Comparison of ENCODE assay signal across 22 cellular contexts in genomic region chr9:120505186-120505585, GRCh38.
A peak's percentile ranks its signal among the peaks of the same experiment; 100 is the strongest.
DNase-seq lines count a peak whose midpoint lies in the region; ATAC-seq, FAIRE-seq and TF ChIP-seq lines count a peak whose summit lies in the region.
"Had no signal": no experiment of that assay in that cellular context is flagged by ENCODE, and none has a peak within 500 bp of the region (broad histone marks: within the 10 kb centered on the region; RNA-seq: fewer than 3 reads in every experiment).

No MANE protein-coding gene starts in this region.

- H3K27ac ChIP-seq in liver (ENCODE audit: low read depth in 1 of 2, low read length in 2 of 2) (no peak overlapping the region), HepG2 (ENCODE audit: extremely low read length, insufficient read depth, low read length) (no peak overlapping the region)
- H3K27ac ChIP-seq: gastroesophageal sphincter, KMS-11, neutrophil had no signal

- H3K4me3 Mint-ChIP-seq in activated T-helper 17 cell treated with anti-CD3 and anti-CD28 coated beads, Interleukin-2, amount 50 U/mL, for 72 hours: no peak overlapping the region
- no peak overlapping the region for H3K4me3 Mint-ChIP-seq in activated T-helper 1 cell treated with anti-CD3 and anti-CD28 coated beads, Interleukin-12 subunit alpha, Interleukin-12 subunit beta, Interleukin-2, Interleukin-4 antibody, amounts not matched to agents 30 ng/mL and 10 ng/mL and 1 ng/mL, durations not matched to agents 14 hours and 24 hours and 36 hours
- H3K4me3 Mint-ChIP-seq: B cell had no signal

- TF ChIP-seq CTCF in liver (IDR thresholded peaks at IDR 0.05; ENCODE audit: low read depth, low read length, missing input control) (peak; percentile 39), HepG2 (CRISPR knock-in tag; IDR thresholded peaks at IDR 0.05) (no peak), fibroblast of the aortic adventitia (IDR thresholded peaks at IDR 0.05; ENCODE audit: insufficient read depth, low read length) (peak; percentile 23)

- DNase-seq in HepG2 (ENCODE audit: low spot score) (no peak), fibroblast of the aortic adventitia (ENCODE audit: low read depth) (peak; percentile 34), NCI-H510A treated with DMSO at 0.1 percent for 48 hours (lab: John Stamatoyannopoulos, UW) (no peak)
- no peak for DNase-seq in activated T-helper 1 cell treated with anti-CD3 and anti-CD28 coated beads, Interleukin-12 subunit alpha, Interleukin-12 subunit beta, Interleukin-2, Interleukin-4 antibody, amounts not matched to agents 30 ng/mL and 10 ng/mL and 1 ng/mL, durations not matched to agents 14 hours and 24 hours and 36 hours (ENCODE audit: low spot score)
- DNase-seq: activated CD4-positive, alpha-beta T cell treated with anti-CD3 and anti-CD28 coated beads for 48 hours; activated gamma-delta T cell treated with Interleukin-2 at 50 U/mL for 16 hours; anterior cingulate cortex; Caco-2; left cardiac atrium; mucosa of descending colon; NCI-H187 treated with DMSO at 0.1 percent for 48 hours; NCI-H446; stimulated activated CD4-positive, alpha-beta T cell treated with anti-CD3 and anti-CD28 coated beads, Interleukin-12 subunit alpha, Interleukin-12 subunit beta, amount 100 ng/mL, for 4 hours had no signal

- no peak overlapping the region for H3K4me2 ChIP-seq in HepG2 (ENCODE audit: low read depth, low read length)
- H3K4me2 ChIP-seq: KMS-11 had no signal

- CTCF ChIA-PET in HepG2 (lab: Yijun Ruan, JAX; ENCODE audit: low intra/inter-chr PET ratio, low total read pairs): no interaction called here

- TF ChIP-seq EP300 in HepG2 (IDR thresholded peaks at IDR 0.05; ENCODE audit: low read depth in 2 of 2, low read length in 2 of 2) (no peak), HepG2 (CRISPR knock-in tag; IDR thresholded peaks at IDR 0.05; ENCODE audit: borderline replicate concordance) (no peak)

- POLR2A ChIA-PET in HepG2 (lab: Yijun Ruan, JAX): no interaction called here

- H3K9me3 Mint-ChIP-seq in activated T-helper 17 cell treated with anti-CD3 and anti-CD28 coated beads, Interleukin-2, amount 50 U/mL, for 72 hours: no peaks in the 10 kb centered on the region
- H3K9me3 Mint-ChIP-seq in activated T-helper 1 cell treated with anti-CD3 and anti-CD28 coated beads, Interleukin-12 subunit alpha, Interleukin-12 subunit beta, Interleukin-2, Interleukin-4 antibody, amounts not matched to agents 30 ng/mL and 10 ng/mL and 1 ng/mL, durations not matched to agents 14 hours and 24 hours and 36 hours: peaks cover 4% of the 10 kb centered on the region

- no peaks in the 10 kb centered on the region for H3K9me3 ChIP-seq in liver (ENCODE audit: control insufficient read depth in 4 of 4, low read length in 3 of 4)
- H3K9me3 ChIP-seq in HepG2 (ENCODE audit: low read length): no peaks in the 10 kb centered on the region
- H3K9me3 ChIP-seq: Caco-2, neutrophil had no signal

- no peaks in the 10 kb centered on the region for H4K20me1 ChIP-seq in HepG2 (ENCODE audit: insufficient read depth, low read length)

- intact Hi-C loops in HepG2 (cut with micrococcal nuclease; ENCODE audit: unreplicated experiment): no loop called here
- intact Hi-C loops in activated T-helper 1 cell treated with anti-CD3 and anti-CD28 coated beads, Interleukin-12 subunit alpha, Interleukin-12 subunit beta, Interleukin-2, Interleukin-4 antibody, amounts not matched to agents 30 ng/mL and 10 ng/mL and 1 ng/mL, durations not matched to agents 14 hours and 24 hours and 36 hours (cut with micrococcal nuclease): no loop called here

- no peak overlapping the region for H3K4me3 ChIP-seq in liver (ENCODE audit: low read depth in 1 of 3, low read length in 3 of 3)
- no peak overlapping the region for H3K4me3 ChIP-seq in HepG2 (replicated peaks in 1 of 3; ENCODE audit: insufficient read depth in 1 of 3, low read depth in 2 of 3, low read length in 3 of 3)
- no peak overlapping the region for H3K4me3 ChIP-seq in fibroblast of the aortic adventitia (ENCODE audit: low read depth, low read length)
- H3K4me3 ChIP-seq: gastroesophageal sphincter, mucosa of descending colon had no signal

- peaks cover 0 to 3% (median 0%) of the 10 kb centered on the region in 4 donors for H3K4me1 ChIP-seq in liver (ENCODE audit: control insufficient read depth in 4 of 4, insufficient read depth in 4 of 4, low read length in 3 of 4)
- no peaks in the 10 kb centered on the region for H3K4me1 ChIP-seq in HepG2 (ENCODE audit: insufficient read depth, low read length)
- H3K4me1 ChIP-seq: Caco-2, gastroesophageal sphincter had no signal

- 59% methylated on average over 4 of the region's 4 CpGs for WGBS in liver
- over 99% methylated on average over 4 of the region's 4 CpGs for WGBS in HepG2 (ENCODE audit: low lambda C conversion rate)

- BruUV-seq in HepG2 (replicated peaks; lab: Mats Ljungman, UMichigan): no TSS peak

- in situ Hi-C loops in HepG2 (cut with HindIII; ENCODE audit: extremely low pct_ligation_motif_present, low pct_unique_long_range_greater_than_20kb): no loop called here

- no peaks in the 10 kb centered on the region for H3K79me2 ChIP-seq in HepG2 (ENCODE audit: insufficient read depth, low read length)

- H3K27me3 ChIP-seq in liver (ENCODE audit: control insufficient read depth in 4 of 4, insufficient read depth in 4 of 4, low read length in 3 of 4): no peaks in the 10 kb centered on the region
- H3K27me3 ChIP-seq in HepG2 (ENCODE audit: control insufficient read depth in 1 of 2, insufficient read depth in 2 of 2, low read length in 2 of 2): no peaks in the 10 kb centered on the region
- H3K27me3 ChIP-seq: gastroesophageal sphincter, neutrophil had no signal

- no peaks in the 10 kb centered on the region for H3K27me3 Mint-ChIP-seq in activated T-helper 17 cell treated with anti-CD3 and anti-CD28 coated beads, Interleukin-2, amount 50 U/mL, for 72 hours
- H3K27me3 Mint-ChIP-seq in activated T-helper 1 cell treated with anti-CD3 and anti-CD28 coated beads, Interleukin-12 subunit alpha, Interleukin-12 subunit beta, Interleukin-2, Interleukin-4 antibody, amounts not matched to agents 30 ng/mL and 10 ng/mL and 1 ng/mL, durations not matched to agents 14 hours and 24 hours and 36 hours (ENCODE audit: insufficient read depth): no peaks in the 10 kb centered on the region
- H3K27me3 Mint-ChIP-seq: B cell had no signal

- FAIRE-seq in HepG2 (lab: Jason Lieb, UNC): no peak
- FAIRE-seq: colon, TTC549 had no signal

- H3K36me3 ChIP-seq in liver (ENCODE audit: control insufficient read depth in 4 of 4, insufficient read depth in 3 of 4, low read depth in 1 of 4, low read length in 3 of 4): peaks cover 3 to 14% (median 10%) of the 10 kb centered on the region in 4 donors
- peaks cover 26 to 66% of the 10 kb centered on the region in 2 experiments for H3K36me3 ChIP-seq in HepG2 (replicated peaks in 1 of 2; ENCODE audit: control insufficient read depth in 1 of 2, insufficient read depth in 2 of 2, low read length in 2 of 2)

- H3K36me3 Mint-ChIP-seq in activated T-helper 17 cell treated with anti-CD3 and anti-CD28 coated beads, Interleukin-2, amount 50 U/mL, for 72 hours (ENCODE audit: low read depth): peaks cover 84% of the 10 kb centered on the region
- peaks cover 46% of the 10 kb centered on the region for H3K36me3 Mint-ChIP-seq in activated T-helper 1 cell treated with anti-CD3 and anti-CD28 coated beads, Interleukin-12 subunit alpha, Interleukin-12 subunit beta, Interleukin-2, Interleukin-4 antibody, amounts not matched to agents 30 ng/mL and 10 ng/mL and 1 ng/mL, durations not matched to agents 14 hours and 24 hours and 36 hours (ENCODE audit: low read depth)

- H3K9ac ChIP-seq in liver (ENCODE audit: low read depth in 1 of 2, low read length in 2 of 2): no peak overlapping the region
- no peak overlapping the region for H3K9ac ChIP-seq in HepG2 (ENCODE audit: insufficient read depth, low read depth, low read length)
- H3K9ac ChIP-seq: KMS-11 had no signal

- TF ChIP-seq POLR2A in HepG2 (IDR thresholded peaks at IDR 0.05; ENCODE audit: insufficient read depth in 1 of 2, low read depth in 2 of 2, low read length in 2 of 2): no peak

- peaks cover 17% of the 10 kb centered on the region for H3K4me1 Mint-ChIP-seq in activated T-helper 17 cell treated with anti-CD3 and anti-CD28 coated beads, Interleukin-2, amount 50 U/mL, for 72 hours
- peaks cover 14% of the 10 kb centered on the region for H3K4me1 Mint-ChIP-seq in activated T-helper 1 cell treated with anti-CD3 and anti-CD28 coated beads, Interleukin-12 subunit alpha, Interleukin-12 subunit beta, Interleukin-2, Interleukin-4 antibody, amounts not matched to agents 30 ng/mL and 10 ng/mL and 1 ng/mL, durations not matched to agents 14 hours and 24 hours and 36 hours (ENCODE audit: low read depth)
- H3K4me1 Mint-ChIP-seq: B cell had no signal

- TF ChIP-seq RAD21 in liver (IDR thresholded peaks at IDR 0.05) (peak; percentile 75 to 78), HepG2 (CRISPR knock-in tag; IDR thresholded peaks at IDR 0.05) (no peak)

- H2AFZ ChIP-seq in HepG2 (ENCODE audit: low read length): no peak overlapping the region

- no peak for ATAC-seq in HepG2
- ATAC-seq in activated T-helper 17 cell treated with anti-CD3 and anti-CD28 coated beads, Interleukin-2, amount 50 U/mL, for 72 hours (replicated peaks): peak; percentile 16
- ATAC-seq in GM21528 (IDR thresholded peaks at IDR 0.05; ENCODE audit: low FRiP score, unreplicated experiment): no peak
- ATAC-seq: gastroesophageal sphincter, mucosa of descending colon had no signal

- peak overlapping the region; percentile 49 for H3K27ac Mint-ChIP-seq in activated T-helper 17 cell treated with anti-CD3 and anti-CD28 coated beads, Interleukin-2, amount 50 U/mL, for 72 hours
- H3K27ac Mint-ChIP-seq in activated T-helper 1 cell treated with anti-CD3 and anti-CD28 coated beads, Interleukin-12 subunit alpha, Interleukin-12 subunit beta, Interleukin-2, Interleukin-4 antibody, amounts not matched to agents 30 ng/mL and 10 ng/mL and 1 ng/mL, durations not matched to agents 14 hours and 24 hours and 36 hours: no peak overlapping the region
- H3K27ac Mint-ChIP-seq: B cell had no signal

TF ChIP-seq in liver, 16 proteins besides CTCF, POLR2A, EP300 and RAD21:
- TF ChIP-seq RXRA (IDR thresholded peaks at IDR 0.05) (peak; percentile 11 to 32), HNF4G (IDR thresholded peaks at IDR 0.05) (no peak), HNF4A (conservative IDR thresholded peaks at IDR 0.05) (peak; percentile 8 to 52)
TF ChIP-seq in liver: peak in this region for 2.

TF ChIP-seq in HepG2, 621 proteins besides CTCF, POLR2A, EP300 and RAD21 (continues in another document):
- TF ChIP-seq, protein P1, sequence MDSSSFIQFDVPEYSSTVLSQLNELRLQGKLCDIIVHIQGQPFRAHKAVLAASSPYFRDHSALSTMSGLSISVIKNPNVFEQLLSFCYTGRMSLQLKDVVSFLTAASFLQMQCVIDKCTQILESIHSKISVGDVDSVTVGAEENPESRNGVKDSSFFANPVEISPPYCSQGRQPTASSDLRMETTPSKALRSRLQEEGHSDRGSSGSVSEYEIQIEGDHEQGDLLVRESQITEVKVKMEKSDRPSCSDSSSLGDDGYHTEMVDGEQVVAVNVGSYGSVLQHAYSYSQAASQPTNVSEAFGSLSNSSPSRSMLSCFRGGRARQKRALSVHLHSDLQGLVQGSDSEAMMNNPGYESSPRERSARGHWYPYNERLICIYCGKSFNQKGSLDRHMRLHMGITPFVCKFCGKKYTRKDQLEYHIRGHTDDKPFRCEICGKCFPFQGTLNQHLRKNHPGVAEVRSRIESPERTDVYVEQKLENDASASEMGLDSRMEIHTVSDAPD (CRISPR knock-in tag; IDR thresholded peaks at IDR 0.05): no peak
- TF ChIP-seq ZNF75D (CRISPR knock-in tag; IDR thresholded peaks at IDR 0.05; ENCODE audit: borderline replicate concordance): no peak
